Comparison of ENCODE assay signal across 1 cellular context in genomic region chr11:2462092-2462985, GRCh38.
TF ChIP-seq lines count a peak whose summit lies in the region.

No MANE protein-coding gene starts in this region.

TF ChIP-seq in HepG2, 621 proteins besides CTCF, POLR2A, EP300 and RAD21:
- TF ChIP-seq DPF2 (CRISPR knock-in tag; IDR thresholded peaks at IDR 0.05; ENCODE audit: borderline replicate concordance, low read depth) (no peak), SP140L (CRISPR knock-in tag; IDR thresholded peaks at IDR 0.05; ENCODE audit: borderline replicate concordance) (no peak), KDM6A (CRISPR knock-in tag; IDR thresholded peaks at IDR 0.05; ENCODE audit: low read depth) (no peak), MNT (IDR thresholded peaks at IDR 0.05) (0 out of 2 replicates have a peak, but pooled peaks have one; percentile 20)
